16 cellular contexts compared by ENCODE assay signal in genomic region chr3:23421811-23422510, GRCh38.
DNase-seq lines count a peak whose midpoint lies in the region; ATAC-seq lines count a peak whose summit lies in the region.
"Had no signal": no experiment of that assay in that cellular context is flagged by ENCODE, and none has a peak within 500 bp of the region (broad histone marks: within the 10 kb centered on the region; RNA-seq: fewer than 3 reads in every experiment).

No MANE protein-coding gene starts in this region.

- H3K27me3 Mint-ChIP-seq in stimulated activated naive B cell treated with anti-CD40 and anti-IgM and Interleukin-4, amounts not matched to agents 10 μg/mL and 1 μg/mL and 100 μg/mL, for 72 hours: no peaks in the 10 kb centered on the region
- H3K27me3 Mint-ChIP-seq in activated T-helper 2 cell treated with anti-CD3 and anti-CD28 coated beads, Interferon-gamma antibody, Interleukin-2, Interleukin-4, amounts not matched to agents 10 μg/mL and 5 μg/mL and 100 μg/mL, durations not matched to agents 14 hours and 24 hours and 36 hours (ENCODE audit: low read depth): peaks cover 13% of the 10 kb centered on the region

- H3K4me3 Mint-ChIP-seq in stimulated activated naive B cell treated with anti-CD40 and anti-IgM and Interleukin-4, amounts not matched to agents 10 μg/mL and 1 μg/mL and 100 μg/mL, for 72 hours: no peak overlapping the region
- no peak overlapping the region for H3K4me3 Mint-ChIP-seq in activated T-helper 2 cell treated with anti-CD3 and anti-CD28 coated beads, Interferon-gamma antibody, Interleukin-2, Interleukin-4, amounts not matched to agents 10 μg/mL and 5 μg/mL and 100 μg/mL, durations not matched to agents 14 hours and 24 hours and 36 hours (ENCODE audit: low read depth)

- no peak overlapping the region for H3K27ac Mint-ChIP-seq in stimulated activated naive B cell treated with anti-CD40 and anti-IgM and Interleukin-4, amounts not matched to agents 10 μg/mL and 1 μg/mL and 100 μg/mL, for 72 hours
- no peak overlapping the region for H3K27ac Mint-ChIP-seq in activated T-helper 2 cell treated with anti-CD3 and anti-CD28 coated beads, Interferon-gamma antibody, Interleukin-2, Interleukin-4, amounts not matched to agents 10 μg/mL and 5 μg/mL and 100 μg/mL, durations not matched to agents 14 hours and 24 hours and 36 hours

- DNase-seq in NCI-H146 (lab: John Stamatoyannopoulos, UW) (peak; percentile 57), NCI-H146 treated with DMSO at 0.1 percent for 48 hours (lab: John Stamatoyannopoulos, UW; ENCODE audit: unreplicated experiment) (no peak), nucleus accumbens (lab: John Stamatoyannopoulos, UW) (no peak), NCI-H82 treated with DMSO at 0.1 percent for 48 hours (lab: John Stamatoyannopoulos, UW; ENCODE audit: unreplicated experiment) (no peak)
- no peak for DNase-seq in stimulated activated naive B cell treated with anti-CD40 and anti-IgM and Interleukin-4, amounts not matched to agents 10 μg/mL and 1 μg/mL and 100 μg/mL, for 72 hours
- DNase-seq in activated T-helper 2 cell treated with anti-CD3 and anti-CD28 coated beads, Interferon-gamma antibody, Interleukin-2, Interleukin-4, amounts not matched to agents 10 μg/mL and 5 μg/mL and 100 μg/mL, durations not matched to agents 14 hours and 24 hours and 36 hours (ENCODE audit: low spot score): no peak
- DNase-seq: activated effector memory CD4-positive, alpha-beta T cell treated with Interleukin-2 at 50 U/mL for 16 hours; cerebellar nuclear complex; DMS79; gastrocnemius medialis; left lung; NCI-H2227 treated with DMSO at 0.1 percent for 48 hours; SHP77 treated with DMSO at 0.1 percent for 48 hours; stimulated activated CD4-positive, alpha-beta T cell treated with anti-CD3 and anti-CD28 coated beads, Interleukin-2, amount 100 ng/mL, for 24 hours had no signal

- peak; percentile 34 for ATAC-seq in HG02678 (IDR thresholded peaks at IDR 0.05; ENCODE audit: unreplicated experiment)
- peak; percentile 25 for ATAC-seq in HG03460 (IDR thresholded peaks at IDR 0.05; ENCODE audit: unreplicated experiment)
- peak; percentile 7 to 14 for ATAC-seq in stimulated activated naive B cell treated with anti-CD40 and anti-IgM and Interleukin-4, amounts not matched to agents 10 μg/mL and 1 μg/mL and 100 μg/mL, for 72 hours (replicated peaks)
- ATAC-seq: gastrocnemius medialis, left lung had no signal

- H3K36me3 Mint-ChIP-seq in stimulated activated naive B cell treated with anti-CD40 and anti-IgM and Interleukin-4, amounts not matched to agents 10 μg/mL and 1 μg/mL and 100 μg/mL, for 72 hours: peaks cover 8 to 17% of the 10 kb centered on the region in 2 donors
- H3K36me3 Mint-ChIP-seq in activated T-helper 2 cell treated with anti-CD3 and anti-CD28 coated beads, Interferon-gamma antibody, Interleukin-2, Interleukin-4, amounts not matched to agents 10 μg/mL and 5 μg/mL and 100 μg/mL, durations not matched to agents 14 hours and 24 hours and 36 hours (ENCODE audit: low read depth): no peaks in the 10 kb centered on the region

- H3K9me3 Mint-ChIP-seq in stimulated activated naive B cell treated with anti-CD40 and anti-IgM and Interleukin-4, amounts not matched to agents 10 μg/mL and 1 μg/mL and 100 μg/mL, for 72 hours: peaks cover 3 to 7% of the 10 kb centered on the region in 2 donors
- no peaks in the 10 kb centered on the region for H3K9me3 Mint-ChIP-seq in activated T-helper 2 cell treated with anti-CD3 and anti-CD28 coated beads, Interferon-gamma antibody, Interleukin-2, Interleukin-4, amounts not matched to agents 10 μg/mL and 5 μg/mL and 100 μg/mL, durations not matched to agents 14 hours and 24 hours and 36 hours

- intact Hi-C loops in activated T-helper 2 cell treated with anti-CD3 and anti-CD28 coated beads, Interferon-gamma antibody, Interleukin-2, Interleukin-4, amounts not matched to agents 10 μg/mL and 5 μg/mL and 100 μg/mL, durations not matched to agents 14 hours and 24 hours and 36 hours (cut with micrococcal nuclease): no loop called here

- H3K4me1 Mint-ChIP-seq in stimulated activated naive B cell treated with anti-CD40 and anti-IgM and Interleukin-4, amounts not matched to agents 10 μg/mL and 1 μg/mL and 100 μg/mL, for 72 hours: peaks cover 31 to 55% of the 10 kb centered on the region in 2 donors
- no peaks in the 10 kb centered on the region for H3K4me1 Mint-ChIP-seq in activated T-helper 2 cell treated with anti-CD3 and anti-CD28 coated beads, Interferon-gamma antibody, Interleukin-2, Interleukin-4, amounts not matched to agents 10 μg/mL and 5 μg/mL and 100 μg/mL, durations not matched to agents 14 hours and 24 hours and 36 hours (ENCODE audit: low read depth)
